39 cellular contexts compared by ENCODE assay signal in genomic region chr2:205614965-205615364, GRCh38.
"Had no signal": no experiment of that assay in that cellular context is flagged by ENCODE, and none has a peak within 500 bp of the region (broad histone marks: within the 10 kb centered on the region; RNA-seq: fewer than 3 reads in every experiment).

No MANE protein-coding gene starts in this region.

- DNase-seq: activated effector memory CD4-positive, alpha-beta T cell treated with anti-CD3 and anti-CD28 coated beads, Interleukin-2, amount 50 U/mL, for 16 hours; activated effector memory CD4-positive, alpha-beta T cell treated with Interleukin-2 at 50 U/mL for 16 hours; activated gamma-delta T cell; activated gamma-delta T cell treated with Interleukin-2 at 50 U/mL for 16 hours; activated naive CD4-positive, alpha-beta T cell; activated naive CD4-positive, alpha-beta T cell treated with anti-CD3 and anti-CD28 coated beads for 36 hours; activated naive CD4-positive, alpha-beta T cell treated with anti-CD3 and anti-CD28 coated beads, Interleukin-2, amount 10 ng/mL, durations not matched to agents 7 days and 5 days; activated naive CD4-positive, alpha-beta T cell treated with anti-CD3 and anti-CD28 coated beads, Interleukin-2, amount 50 U/mL, for 16 hours; activated naive CD4-positive, alpha-beta T cell treated with Interleukin-2 at 50 U/mL for 16 hours; activated naive CD8-positive, alpha-beta T cell treated with anti-CD3 and anti-CD28 coated beads for 36 hours; activated naive CD8-positive, alpha-beta T cell treated with anti-CD3 and anti-CD28 coated beads, Interleukin-2, amount 10 ng/mL, durations not matched to agents 7 days and 5 days; activated naive CD8-positive, alpha-beta T cell treated with anti-CD3 and anti-CD28 coated beads, Interleukin-2, amount 50 U/mL, for 24 hours; activated T-cell treated with anti-CD3 and anti-CD28 coated beads, Interleukin-2, amount 50 U/mL, for 1 hour; activated T-cell treated with anti-CD3 and anti-CD28 coated beads, Interleukin-2, amount 50 U/mL, for 24 hours; activated T-cell treated with anti-CD3 and anti-CD28 coated beads, Interleukin-2, amount 50 U/mL, for 4 hours; activated T-cell treated with anti-CD3 and anti-CD28 coated beads, Interleukin-2, amount 50 U/mL, for 48 hours; activated T-cell treated with anti-CD3 and anti-CD28 coated beads, Interleukin-2, amount 50 U/mL, for 72 hours; adrenal gland; amniotic stem cell; amygdala; anterior cingulate cortex; aorta; body of pancreas; brain microvascular endothelial cell; caudate nucleus; central memory CD4-positive, alpha-beta T cell; cerebellar nuclear complex had no signal

- H3K9me3 Mint-ChIP-seq: activated naive CD4-positive, alpha-beta T cell treated with anti-CD3 and anti-CD28 coated beads for 36 hours; activated naive CD4-positive, alpha-beta T cell treated with anti-CD3 and anti-CD28 coated beads, Interleukin-2, amount 50 U/mL, for 24 hours; activated naive CD4-positive, alpha-beta T cell treated with anti-CD3 and anti-CD28 coated beads, Interleukin-2, amount 50 U/mL, for 72 hours; activated naive CD8-positive, alpha-beta T cell treated with anti-CD3 and anti-CD28 coated beads for 36 hours; activated naive CD8-positive, alpha-beta T cell treated with anti-CD3 and anti-CD28 coated beads, Interleukin-2, amount 50 U/mL, for 24 hours; activated T-cell treated with anti-CD3 and anti-CD28 coated beads, Interleukin-2, amount 50 U/mL, for 24 hours; activated T-cell treated with anti-CD3 and anti-CD28 coated beads, Interleukin-2, amount 50 U/mL, for 4 hours; activated T-cell treated with anti-CD3 and anti-CD28 coated beads, Interleukin-2, amount 50 U/mL, for 72 hours; activated T-helper 1 cell treated with anti-CD3 and anti-CD28 coated beads, Interleukin-12 subunit alpha, Interleukin-12 subunit beta, Interleukin-2, Interleukin-4 antibody, amounts not matched to agents 30 ng/mL and 10 ng/mL and 1 ng/mL, durations not matched to agents 14 hours and 24 hours and 36 hours; activated T-helper 17 cell treated with anti-CD3 and anti-CD28 coated beads, Interleukin-2, amount 50 U/mL, for 72 hours; central memory CD8-positive, alpha-beta T cell had no signal

- ATAC-seq: activated naive CD8-positive, alpha-beta T cell treated with anti-CD3 and anti-CD28 coated beads, Interleukin-2, amount 50 U/mL, for 24 hours; activated T-cell treated with anti-CD3 and anti-CD28 coated beads, Interleukin-2, amount 50 U/mL, for 4 hours; activated T-helper 17 cell treated with anti-CD3 and anti-CD28 coated beads, Interleukin-2, amount 50 U/mL, for 72 hours; body of pancreas had no signal

- H3K36me3 Mint-ChIP-seq: activated naive CD4-positive, alpha-beta T cell treated with anti-CD3 and anti-CD28 coated beads, Interleukin-2, amount 10 ng/mL, durations not matched to agents 7 days and 5 days; activated naive CD4-positive, alpha-beta T cell treated with anti-CD3 and anti-CD28 coated beads, Interleukin-2, amount 50 U/mL, for 24 hours; activated naive CD4-positive, alpha-beta T cell treated with anti-CD3 and anti-CD28 coated beads, Interleukin-2, amount 50 U/mL, for 72 hours; activated naive CD8-positive, alpha-beta T cell; activated naive CD8-positive, alpha-beta T cell treated with anti-CD3 and anti-CD28 coated beads for 36 hours had no signal

- H3K4me1 Mint-ChIP-seq: activated T-helper 17 cell treated with anti-CD3 and anti-CD28 coated beads, Interleukin-2, amount 50 U/mL, for 72 hours; central memory CD8-positive, alpha-beta T cell had no signal

- H3K27ac ChIP-seq: adrenal gland, ascending aorta, body of pancreas, brain microvascular endothelial cell, breast epithelium had no signal

- H3K27ac Mint-ChIP-seq: activated naive CD4-positive, alpha-beta T cell treated with anti-CD3 and anti-CD28 coated beads for 36 hours; activated naive CD4-positive, alpha-beta T cell treated with anti-CD3 and anti-CD28 coated beads, Interleukin-2, amount 10 ng/mL, durations not matched to agents 7 days and 5 days; activated naive CD4-positive, alpha-beta T cell treated with anti-CD3 and anti-CD28 coated beads, Interleukin-2, amount 50 U/mL, for 24 hours; activated naive CD4-positive, alpha-beta T cell treated with anti-CD3 and anti-CD28 coated beads, Interleukin-2, amount 50 U/mL, for 72 hours; activated naive CD8-positive, alpha-beta T cell; activated naive CD8-positive, alpha-beta T cell treated with anti-CD3 and anti-CD28 coated beads for 36 hours; activated naive CD8-positive, alpha-beta T cell treated with anti-CD3 and anti-CD28 coated beads, Interleukin-2, amount 10 ng/mL, durations not matched to agents 7 days and 5 days; activated naive CD8-positive, alpha-beta T cell treated with anti-CD3 and anti-CD28 coated beads, Interleukin-2, amount 50 U/mL, for 24 hours; activated T-cell treated with anti-CD3 and anti-CD28 coated beads, Interleukin-2, amount 50 U/mL, for 24 hours; activated T-cell treated with anti-CD3 and anti-CD28 coated beads, Interleukin-2, amount 50 U/mL, for 72 hours; activated T-helper 17 cell treated with anti-CD3 and anti-CD28 coated beads, Interleukin-2, amount 50 U/mL, for 72 hours; brain had no signal

- FAIRE-seq: astrocyte, bronchial epithelial cell had no signal

- H3K4me3 Mint-ChIP-seq: activated naive CD4-positive, alpha-beta T cell treated with anti-CD3 and anti-CD28 coated beads for 36 hours; activated naive CD4-positive, alpha-beta T cell treated with anti-CD3 and anti-CD28 coated beads, Interleukin-2, amount 10 ng/mL, durations not matched to agents 7 days and 5 days; activated naive CD4-positive, alpha-beta T cell treated with anti-CD3 and anti-CD28 coated beads, Interleukin-2, amount 50 U/mL, for 24 hours; activated naive CD8-positive, alpha-beta T cell; activated naive CD8-positive, alpha-beta T cell treated with anti-CD3 and anti-CD28 coated beads for 36 hours; activated naive CD8-positive, alpha-beta T cell treated with anti-CD3 and anti-CD28 coated beads, Interleukin-2, amount 10 ng/mL, durations not matched to agents 7 days and 5 days; activated naive CD8-positive, alpha-beta T cell treated with anti-CD3 and anti-CD28 coated beads, Interleukin-2, amount 50 U/mL, for 24 hours; activated T-cell treated with anti-CD3 and anti-CD28 coated beads, Interleukin-2, amount 50 U/mL, for 24 hours; activated T-cell treated with anti-CD3 and anti-CD28 coated beads, Interleukin-2, amount 50 U/mL, for 4 hours; activated T-cell treated with anti-CD3 and anti-CD28 coated beads, Interleukin-2, amount 50 U/mL, for 72 hours; activated T-helper 1 cell treated with anti-CD3 and anti-CD28 coated beads, Interleukin-12 subunit alpha, Interleukin-12 subunit beta, Interleukin-2, Interleukin-4 antibody, amounts not matched to agents 30 ng/mL and 10 ng/mL and 1 ng/mL, durations not matched to agents 14 hours and 24 hours and 36 hours; activated T-helper 17 cell treated with anti-CD3 and anti-CD28 coated beads, Interleukin-2, amount 50 U/mL, for 72 hours; brain; central memory CD8-positive, alpha-beta T cell had no signal

- H3K9me3 ChIP-seq: adrenal gland, ascending aorta, body of pancreas, breast epithelium had no signal

- H3K27me3 ChIP-seq: adrenal gland, ascending aorta, body of pancreas, brain microvascular endothelial cell, breast epithelium, cardiac muscle cell had no signal

- H3K36me3 ChIP-seq: adrenal gland, ascending aorta, brain microvascular endothelial cell, breast epithelium, cardiac muscle cell had no signal

- H3K4me3 ChIP-seq: adrenal gland, ascending aorta, body of pancreas, breast epithelium, cardiac muscle cell had no signal

- H3K4me1 ChIP-seq: adrenal gland, body of pancreas, breast epithelium had no signal

- H3K27me3 Mint-ChIP-seq: activated naive CD4-positive, alpha-beta T cell treated with anti-CD3 and anti-CD28 coated beads, Interleukin-2, amount 50 U/mL, for 24 hours; brain had no signal
